In the genomic region with DNA sequence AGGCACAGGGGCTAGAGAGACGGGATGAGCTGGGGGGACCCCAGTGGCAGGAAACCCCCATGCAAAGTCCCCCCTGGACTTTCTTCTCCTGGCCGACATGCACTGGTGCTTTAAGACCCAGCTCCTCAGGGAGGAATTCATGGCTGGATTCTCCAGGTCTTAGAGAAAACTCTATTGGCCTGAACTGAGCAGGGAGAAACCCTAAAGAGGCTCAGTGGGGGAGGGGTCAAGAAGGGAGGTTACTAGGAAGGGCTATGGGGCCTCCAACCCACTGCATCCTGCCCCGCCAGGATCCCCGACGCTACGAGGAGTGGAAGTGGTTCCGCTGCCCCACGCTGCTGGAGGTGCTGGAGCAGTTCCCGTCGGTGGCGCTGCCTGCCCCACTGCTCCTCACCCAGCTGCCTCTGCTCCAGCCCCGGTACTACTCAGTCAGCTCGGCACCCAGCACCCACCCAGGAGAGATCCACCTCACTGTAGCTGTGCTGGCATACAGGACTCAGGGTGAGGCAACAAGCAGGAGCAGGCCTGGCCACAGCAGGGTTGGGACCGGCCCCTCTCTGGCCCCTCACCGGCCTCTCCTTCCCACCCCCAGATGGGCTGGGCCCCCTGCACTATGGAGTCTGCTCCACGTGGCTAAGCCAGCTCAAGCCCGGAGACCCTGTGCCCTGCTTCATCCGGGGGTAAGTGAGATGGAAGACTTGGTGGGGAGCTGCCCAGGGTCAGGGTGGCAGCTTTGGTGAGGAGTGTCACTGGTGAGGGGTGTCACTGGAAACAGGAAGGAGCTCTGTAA, we compare ENCODE assay signal across 7 cellular contexts. TPM values are rescaled to one million over a fixed set of nuclear protein-coding genes. Genes with fewer than 3 reads are reported as not detected.
DNase-seq lines count a peak whose midpoint lies in the region; ATAC-seq and TF ChIP-seq lines count a peak whose summit lies in the region.

No MANE protein-coding gene starts in this region.

- peak overlapping the region; percentile 88 for H3K9ac ChIP-seq in neuronal stem cell (ENCODE audit: low read depth, low read length, poor library complexity)

- no peak for TF ChIP-seq CTCF in choroid plexus epithelial cell (conservative IDR thresholded peaks at IDR 0.05; ENCODE audit: low read depth, low read length)
- no peak for TF ChIP-seq CTCF in GM20000 (IDR thresholded peaks at IDR 0.05; ENCODE audit: extremely low read depth, missing control alignments)
- TF ChIP-seq CTCF in sigmoid colon (IDR thresholded peaks at IDR 0.05) = no peak

- peak overlapping the region; percentile 22 for H3K4me3 ChIP-seq in choroid plexus epithelial cell (ENCODE audit: low read depth, low read length)
- H3K4me3 ChIP-seq in neuronal stem cell (ENCODE audit: low read length in 2 of 2) = peak overlapping the region in 1 of 2 donors; percentile 70
- H3K4me3 ChIP-seq in sigmoid colon = no peak overlapping the region

- no peak overlapping the region for H3K27ac ChIP-seq in neuronal stem cell (replicated peaks; ENCODE audit: low read length)
- no peak overlapping the region for H3K27ac ChIP-seq in sigmoid colon

- H2BK120ac ChIP-seq in neuronal stem cell (ENCODE audit: low read depth, low read length) = peak overlapping the region; percentile 99

- peak overlapping the region; percentile 94 for H2BK5ac ChIP-seq in neuronal stem cell (ENCODE audit: low read length)

- peak overlapping the region; percentile 97 for H3K14ac ChIP-seq in neuronal stem cell (ENCODE audit: low read length)

- no peak for TF ChIP-seq EP300 in sigmoid colon (IDR thresholded peaks at IDR 0.05)

- WGBS in neuronal stem cell (ENCODE audit: extremely low coverage in 2 of 2, insufficient read length in 2 of 2, insufficient replicate concordance in 1 of 2), 2 donors = no CpG with 5 or more reads among the region's 18 CpGs
- 44 to 79% methylated on average over 18 of the region's 18 CpGs for WGBS in sigmoid colon, 2 donors

- peak overlapping the region; percentile 98 for H3K18ac ChIP-seq in neuronal stem cell (ENCODE audit: low read length)

- H3K36me3 ChIP-seq in neuronal stem cell (replicated peaks in 1 of 2; ENCODE audit: control insufficient read depth in 2 of 2, insufficient read depth in 2 of 2, low read length in 2 of 2) = peaks cover 0 to 5% of the 10 kb centered on the region in 2 donors
- H3K36me3 ChIP-seq in sigmoid colon = no peaks in the 10 kb centered on the region

- H4K91ac ChIP-seq in neuronal stem cell (ENCODE audit: low read depth, low read length, poor library complexity) = peak overlapping the region; percentile 93

- H3K4ac ChIP-seq in neuronal stem cell (ENCODE audit: low read length) = peak overlapping the region; percentile 97

- peak overlapping the region; percentile 68 for H4K8ac ChIP-seq in neuronal stem cell (ENCODE audit: low read depth, low read length)

- H3K23ac ChIP-seq in neuronal stem cell (ENCODE audit: low read depth, low read length, poor library complexity) = peak overlapping the region; percentile 83

- H3K9me3 ChIP-seq in neuronal stem cell (replicated peaks in 1 of 2; ENCODE audit: control insufficient read depth in 2 of 2, insufficient read depth in 1 of 2, low read depth in 1 of 2, low read length in 2 of 2) (no peaks in the 10 kb centered on the region), sigmoid colon (no peaks in the 10 kb centered on the region)

- H3K4me1 ChIP-seq in neuronal stem cell (ENCODE audit: control insufficient read depth in 2 of 2, insufficient read depth in 1 of 2, low read depth in 1 of 2, low read length in 2 of 2) = peaks cover 19 to 36% of the 10 kb centered on the region in 2 donors
- H3K4me1 ChIP-seq in sigmoid colon = peaks cover 0 to 26% (median 15%) of the 10 kb centered on the region in 4 donors

- intact Hi-C loops in sigmoid colon (cut with DNase I) = no loop called here

- H3K4me2 ChIP-seq in neuronal stem cell (ENCODE audit: insufficient read depth, low read length, poor library complexity, severe bottlenecking) = peak overlapping the region; percentile 32

- no peak for ATAC-seq in HG02798 (IDR thresholded peaks at IDR 0.05; ENCODE audit: poor library complexity, unreplicated experiment)

- peak overlapping the region; percentile 99 for H2AK5ac ChIP-seq in neuronal stem cell (ENCODE audit: low read depth, low read length)

- H3K79me1 ChIP-seq in neuronal stem cell (ENCODE audit: low read depth, low read length) = peaks cover 2% of the 10 kb centered on the region

- TF ChIP-seq POLR2A in sigmoid colon (IDR thresholded peaks at IDR 0.05) = no peak

- H3K27me3 ChIP-seq in neuronal stem cell (ENCODE audit: control insufficient read depth in 3 of 3, insufficient read depth in 3 of 3, low read depth in 1 of 3, low read length in 3 of 3) (no peaks in the 10 kb centered on the region), sigmoid colon (peaks cover 20 to 65% (median 51%) of the 10 kb centered on the region in 3 donors)

- H2BK12ac ChIP-seq in neuronal stem cell (ENCODE audit: low read length) = peak overlapping the region; percentile 100

- H2BK15ac ChIP-seq in neuronal stem cell (ENCODE audit: low read length) = peak overlapping the region; percentile 98

- peak overlapping the region; percentile 74 for H2AFZ ChIP-seq in neuronal stem cell (ENCODE audit: low read length)

- DNase-seq in GDM1 (lab: John Stamatoyannopoulos, UW) (peak; percentile 25), RPMI8226 (peak; percentile 26), choroid plexus epithelial cell (ENCODE audit: low read depth) (peak; percentile 56), neuronal stem cell (ENCODE audit: low spot score) (no peak), GM20000 (ENCODE audit: low spot score) (no peak), sigmoid colon (no peak)

RNA-seq across cellular contexts. Expression of gene ATG9B, which starts 13.8 kb away (rescaled TPM):
- 6.3 TPM for polyA plus RNA-seq in neuronal stem cell (2013, experiment 1 of 2)
- polyA plus RNA-seq in neuronal stem cell (2013, experiment 2 of 2) = 5.0 TPM
- total RNA-seq in sigmoid colon = not detected
- 1 to 10 TPM in 2 of 3 donors, not detected in 1; 1.2 to 1.6 TPM for polyA plus RNA-seq in sigmoid colon

RNA-seq across cellular contexts. Expression of gene ABCB8, which starts 17.7 kb away (rescaled TPM):
- 8.6 TPM for polyA plus RNA-seq in neuronal stem cell (2013, experiment 1 of 2)
- 8.5 TPM for polyA plus RNA-seq in neuronal stem cell (2013, experiment 2 of 2)
- total RNA-seq in sigmoid colon = 10 to 100 TPM in 3 of 4 donors, 1 to 10 TPM in 1; 9.7 to 20.8 (median 19.5) TPM
- polyA plus RNA-seq in sigmoid colon = 10 to 100 TPM in 1 of 3 donors, 1 to 10 TPM in 2; 3.0 to 32.8 (median 5.3) TPM

RNA-seq across cellular contexts. Expression of gene NOS3, which starts 19.7 kb away (rescaled TPM):
- polyA plus RNA-seq in neuronal stem cell (2013, experiment 1 of 2) = 5.4 TPM
- 5.6 TPM for polyA plus RNA-seq in neuronal stem cell (2013, experiment 2 of 2)
- 1 to 10 TPM; 1.3 to 7.2 (median 2.9) TPM for total RNA-seq in sigmoid colon
- 1 to 10 TPM in 2 of 3 donors, under 1 TPM in 1; 0.23 to 6.1 (median 1.2) TPM for polyA plus RNA-seq in sigmoid colon

RNA-seq across cellular contexts. Expression of gene KCNH2, which starts 32.4 kb away (rescaled TPM):
- 9.1 TPM for polyA plus RNA-seq in neuronal stem cell (2013, experiment 1 of 2)
- polyA plus RNA-seq in neuronal stem cell (2013, experiment 2 of 2) = 9.1 TPM
- 100 to 1,000 TPM in 1 of 4 donors, 10 to 100 TPM in 3; 40.6 to 107 (median 85.2) TPM for total RNA-seq in sigmoid colon
- 1 to 10 TPM in 2 of 3 donors, under 1 TPM in 1; 0.46 to 7.3 (median 1.2) TPM for polyA plus RNA-seq in sigmoid colon

RNA-seq across cellular contexts. Expression of gene ASIC3, which starts 37.8 kb away (rescaled TPM):
- polyA plus RNA-seq in neuronal stem cell (2013, experiment 1 of 2) = 5.1 TPM
- polyA plus RNA-seq in neuronal stem cell (2013, experiment 2 of 2) = 4.6 TPM
- total RNA-seq in sigmoid colon = 1 to 10 TPM; 1.8 to 8.6 (median 4.5) TPM
- polyA plus RNA-seq in sigmoid colon = 1 to 10 TPM in 2 of 3 donors, under 1 TPM in 1; 0.46 to 3.1 (median 3.0) TPM

Comparison
In these comparisons a context has a peak if more than half of its experiments do, and no peak if none do; other contexts are left out.
1. DNase-seq: peak in GDM1 (single experiment), RPMI8226 (single experiment) and choroid plexus epithelial cell (single experiment); none in neuronal stem cell (single experiment), GM20000 (single experiment) and sigmoid colon (single experiment).